Comparison of ENCODE assay signal across 2 cellular contexts in the genomic region with DNA sequence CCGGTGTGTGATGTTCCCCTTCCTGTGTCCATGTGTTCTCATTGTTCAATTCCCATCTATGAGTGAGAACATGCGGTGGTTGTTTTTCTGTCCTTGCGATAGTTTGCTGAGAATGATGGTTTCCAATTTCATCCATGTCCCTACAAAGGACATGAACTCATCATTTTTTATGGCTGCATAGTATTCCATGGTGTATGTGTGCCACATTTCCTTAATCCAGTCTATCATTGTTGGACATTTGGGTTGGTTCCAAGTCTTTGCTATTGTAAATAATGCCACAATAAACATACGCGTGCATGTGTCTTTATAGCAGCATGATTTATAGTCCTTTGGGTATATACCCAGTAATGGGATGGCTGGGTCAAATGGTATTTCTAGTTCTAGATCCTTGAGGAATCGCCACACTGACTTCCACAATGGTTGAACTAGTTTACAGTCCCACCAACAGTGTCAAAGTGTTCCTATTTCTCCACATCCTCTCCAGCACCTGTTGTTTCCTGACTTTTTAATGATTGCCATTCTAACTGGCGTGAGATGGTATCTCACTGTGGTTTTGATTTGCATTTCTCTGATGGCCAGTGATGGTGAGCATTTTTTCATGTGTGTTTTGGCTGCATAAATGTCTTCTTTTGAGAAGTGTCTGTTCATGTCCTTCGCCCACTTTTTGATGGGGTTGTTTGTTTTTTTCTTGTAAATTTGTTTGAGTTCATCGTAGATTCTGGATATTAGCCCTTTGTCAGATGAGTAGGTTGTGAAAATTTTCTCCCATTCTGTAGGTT. TPM values are rescaled to one million over a fixed set of nuclear protein-coding genes. Genes with fewer than 3 reads are reported as not detected.
"Had no signal": no experiment of that assay in that cellular context is flagged by ENCODE, and none has a peak within 500 bp of the region (broad histone marks: within the 10 kb centered on the region; RNA-seq: fewer than 3 reads in every experiment).

No MANE protein-coding gene starts in this region.

RNA-seq across cellular contexts. Expression of a gene that starts 18.5 kb away (rescaled TPM):
- total RNA-seq: activated naive CD4-positive, alpha-beta T cell treated with anti-CD3 and anti-CD28 coated beads, Interleukin-2, amount 50 U/mL, for 72 hours; cardiac muscle cell had no signal
